Comparison of ENCODE assay signal across 8 cellular contexts in genomic region chr20:50844430-50845100, GRCh38. TPM values are rescaled to one million over a fixed set of nuclear protein-coding genes. Genes with fewer than 3 reads are reported as not detected.
DNase-seq lines count a peak whose midpoint lies in the region; ATAC-seq and TF ChIP-seq lines count a peak whose summit lies in the region.

No MANE protein-coding gene starts in this region.

- ATAC-seq in HG03025 (IDR thresholded peaks at IDR 0.05; ENCODE audit: low FRiP score, unreplicated experiment) (peak; percentile 72), foreskin keratinocyte (peak; percentile 91), aorta (ENCODE audit: low FRiP score) (peak; percentile 52)

- TF ChIP-seq CTCF in foreskin keratinocyte (conservative IDR thresholded peaks at IDR 0.05), result peak; percentile 36

- POLR2A ChIA-PET in activated CD4-positive, alpha-beta memory T cell treated with anti-CD3 and anti-CD28 coated beads, Interleukin-2, amount 10 ng/mL, durations not matched to agents 7 days and 5 days (lab: Charles Lee), result interaction anchor here (0.8 kb wide), 1 partner anchor 86 kb away, joined by 3 read pairs; no protein-coding TSS in a partner anchor

- peak overlapping the region; percentile 59 for H3K27ac ChIP-seq in foreskin keratinocyte
- H3K27ac ChIP-seq in aorta (ENCODE audit: low read depth in 1 of 2, low read length in 2 of 2), result peak overlapping the region in 1 of 2 donors; percentile 16

- intact Hi-C loops in aorta (cut with DNase I), result no loop called here

- H3K27me3 ChIP-seq in foreskin keratinocyte, result no peaks in the 10 kb centered on the region
- no peaks in the 10 kb centered on the region for H3K27me3 ChIP-seq in aorta (ENCODE audit: control insufficient read depth in 1 of 2, insufficient read depth in 2 of 2, low read length in 1 of 2)

- CTCF ChIA-PET in activated CD4-positive, alpha-beta memory T cell treated with anti-CD3 and anti-CD28 coated beads, Interleukin-2, amount 10 ng/mL, durations not matched to agents 7 days and 5 days (lab: Charles Lee), result interaction anchor here (0.8 to 2.8 kb wide), 3 partner anchors 50 to 85 kb away, joined by 3 to 8 read pairs (median 3); partner anchors contain the start of gene BCAS4

- H3K27me3 Mint-ChIP-seq in activated CD4-positive, alpha-beta memory T cell treated with anti-CD3 and anti-CD28 coated beads, Interleukin-2, amount 10 ng/mL, durations not matched to agents 7 days and 5 days, result no peaks in the 10 kb centered on the region

- peak overlapping the region; percentile 7 for H3K4me3 Mint-ChIP-seq in activated CD4-positive, alpha-beta memory T cell treated with anti-CD3 and anti-CD28 coated beads, Interleukin-2, amount 10 ng/mL, durations not matched to agents 7 days and 5 days

- WGBS in aorta, 2 donors, result 36 to 37% methylated on average over 9 of the region's 9 CpGs

- peaks cover 45% of the 10 kb centered on the region for H3K4me1 ChIP-seq in foreskin keratinocyte
- H3K4me1 ChIP-seq in aorta (ENCODE audit: control insufficient read depth in 1 of 2, insufficient read depth in 2 of 2, low read length in 2 of 2), result no peaks in the 10 kb centered on the region

- no peaks in the 10 kb centered on the region for H3K36me3 ChIP-seq in aorta (ENCODE audit: control insufficient read depth in 1 of 2, insufficient read depth in 2 of 2, low read length in 1 of 2)

- H3K9me3 Mint-ChIP-seq in activated CD4-positive, alpha-beta memory T cell treated with anti-CD3 and anti-CD28 coated beads, Interleukin-2, amount 10 ng/mL, durations not matched to agents 7 days and 5 days, result no peaks in the 10 kb centered on the region

- H3K9me3 ChIP-seq in aorta (ENCODE audit: control insufficient read depth, low read length), result no peaks in the 10 kb centered on the region

- H3K36me3 Mint-ChIP-seq in activated CD4-positive, alpha-beta memory T cell treated with anti-CD3 and anti-CD28 coated beads, Interleukin-2, amount 10 ng/mL, durations not matched to agents 7 days and 5 days (ENCODE audit: low read depth), result no peaks in the 10 kb centered on the region

- DNase-seq in activated gamma-delta T cell treated with Interleukin-2 at 50 U/mL for 16 hours, result peak; percentile 52
- DNase-seq in activated gamma-delta T cell (lab: John Stamatoyannopoulos, UW), result no peak
- peak; percentile 78 for DNase-seq in activated CD4-positive, alpha-beta memory T cell treated with anti-CD3 and anti-CD28 coated beads, Interleukin-2, amount 10 ng/mL, durations not matched to agents 7 days and 5 days
- peak; percentile 98 to 99 for DNase-seq in foreskin keratinocyte
- DNase-seq in aorta, result peak; percentile 85 to 87
- DNase-seq in NCI-H2171 treated with DMSO at 0.1 percent for 48 hours (lab: John Stamatoyannopoulos, UW), result no peak
- DNase-seq in NCI-H510A treated with DMSO at 0.1 percent for 48 hours (lab: John Stamatoyannopoulos, UW), result no peak

- H3K27ac Mint-ChIP-seq in activated CD4-positive, alpha-beta memory T cell treated with anti-CD3 and anti-CD28 coated beads, Interleukin-2, amount 10 ng/mL, durations not matched to agents 7 days and 5 days, result peak overlapping the region; percentile 81

- no peak overlapping the region for H3K4me3 ChIP-seq in aorta (ENCODE audit: low read length in 2 of 2)

- peaks cover 26% of the 10 kb centered on the region for H3K4me1 Mint-ChIP-seq in activated CD4-positive, alpha-beta memory T cell treated with anti-CD3 and anti-CD28 coated beads, Interleukin-2, amount 10 ng/mL, durations not matched to agents 7 days and 5 days

RNA-seq across cellular contexts. Expression of gene BCAS4, which starts 49.7 kb away (rescaled TPM):
- total RNA-seq in activated CD4-positive, alpha-beta memory T cell treated with anti-CD3 and anti-CD28 coated beads, Interleukin-2, amount 10 ng/mL, durations not matched to agents 7 days and 5 days, result 1 to 10 TPM; 6.3 to 6.6 TPM
- 11.5 and 15.0 TPM in 2 replicates for total RNA-seq in foreskin keratinocyte
- polyA plus RNA-seq in foreskin keratinocyte, result 20.6 and 23.5 TPM in 2 replicates
- total RNA-seq in aorta, result 1 to 10 TPM; 4.9 to 5.4 TPM
- 1 to 10 TPM; 9.5 to 9.7 TPM for polyA plus RNA-seq in aorta

Comparison
In these comparisons a context has a peak if more than half of its experiments do, and no peak if none do; other contexts are left out.
1. DNase-seq: peak in activated gamma-delta T cell treated with Interleukin-2 at 50 U/mL for 16 hours (single experiment), activated CD4-positive, alpha-beta memory T cell treated with anti-CD3 and anti-CD28 coated beads, Interleukin-2, amount 10 ng/mL, durations not matched to agents 7 days and 5 days (single experiment), foreskin keratinocyte (2 of 2) and aorta (2 of 2); none in activated gamma-delta T cell (single experiment), NCI-H2171 treated with DMSO at 0.1 percent for 48 hours (single experiment) and NCI-H510A treated with DMSO at 0.1 percent for 48 hours (single experiment).
2. Peak in every context shown above with its lines, with median percentiles within 50 percentile points of each other: ATAC-seq.